11 cellular contexts compared by ENCODE assay signal in genomic region chr4:1644906-1645657, GRCh38. TPM values are rescaled to one million over a fixed set of nuclear protein-coding genes. Genes with fewer than 3 reads are reported as not detected.
DNase-seq lines count a peak whose midpoint lies in the region; ATAC-seq, FAIRE-seq and TF ChIP-seq lines count a peak whose summit lies in the region.
"Had no signal": no experiment of that assay in that cellular context is flagged by ENCODE, and none has a peak within 500 bp of the region (broad histone marks: within the 10 kb centered on the region; RNA-seq: fewer than 3 reads in every experiment).

No MANE protein-coding gene starts in this region.

- no peak overlapping the region for H2AFZ ChIP-seq in HepG2 (ENCODE audit: low read length)

- BruUV-seq in HepG2 (replicated peaks; lab: Mats Ljungman, UMichigan), result no TSS peak

- FAIRE-seq in HepG2 (lab: Jason Lieb, UNC), result no peak

- TF ChIP-seq EP300 in HepG2 (IDR thresholded peaks at IDR 0.05; ENCODE audit: low read depth in 2 of 2, low read length in 2 of 2), result no peak
- no peak for TF ChIP-seq EP300 in HepG2 (CRISPR knock-in tag; IDR thresholded peaks at IDR 0.05; ENCODE audit: borderline replicate concordance)

- no peak overlapping the region for H3K27ac Mint-ChIP-seq in activated CD4-positive, alpha-beta memory T cell treated with anti-CD3 and anti-CD28 coated beads for 36 hours
- H3K27ac Mint-ChIP-seq: activated naive CD4-positive, alpha-beta T cell treated with anti-CD3 and anti-CD28 coated beads, Interleukin-2, amount 50 U/mL, for 24 hours; T-helper 2 cell treated with Interferon-gamma antibody and Interleukin-4, amounts not matched to agents 5 μg/mL and 100 μg/mL, for 36 hours had no signal

- 17% methylated on average over 9 of the region's 20 CpGs for WGBS in HepG2 (ENCODE audit: low lambda C conversion rate)
- WGBS in right lobe of liver (ENCODE audit: insufficient coverage, low coverage, low lambda C conversion rate, missing lambda C conversion rate), result 81% methylated on average over 4 of the region's 20 CpGs
- 10 to 13% methylated on average over 19 to 20 of the region's 20 CpGs for WGBS in aorta, 2 donors

- peak overlapping the region in 1 of 3 experiments; percentile 34; a peak in 1 of 6 replicates for H3K4me3 ChIP-seq in HepG2 (replicated peaks in 1 of 3; ENCODE audit: insufficient read depth in 1 of 3, low read depth in 2 of 3, low read length in 3 of 3)
- no peak overlapping the region for H3K4me3 ChIP-seq in right lobe of liver
- H3K4me3 ChIP-seq in muscle layer of colon (ENCODE audit: low read depth in 1 of 2, low read length in 2 of 2), result peak overlapping the region in 1 of 2 donors; percentile 16
- no peak overlapping the region for H3K4me3 ChIP-seq in aorta (ENCODE audit: low read length in 2 of 2)

- peak; percentile 69 for ATAC-seq in HepG2
- ATAC-seq in right lobe of liver, result no peak
- peak; percentile 70 for ATAC-seq in aorta (ENCODE audit: low FRiP score)
- no peak for ATAC-seq in HG03095 (IDR thresholded peaks at IDR 0.05; ENCODE audit: unreplicated experiment)
- ATAC-seq in HG03196 (IDR thresholded peaks at IDR 0.05; ENCODE audit: unreplicated experiment), result no peak

- H3K4me1 Mint-ChIP-seq in activated CD4-positive, alpha-beta memory T cell treated with anti-CD3 and anti-CD28 coated beads for 36 hours (ENCODE audit: low read depth), result peaks cover 3% of the 10 kb centered on the region

- H3K36me3 ChIP-seq in HepG2 (replicated peaks in 1 of 2; ENCODE audit: control insufficient read depth in 1 of 2, insufficient read depth in 2 of 2, low read length in 2 of 2) (no peaks in the 10 kb centered on the region), right lobe of liver (no peaks in the 10 kb centered on the region), muscle layer of colon (ENCODE audit: insufficient read depth, low read length) (no peaks in the 10 kb centered on the region), aorta (ENCODE audit: control insufficient read depth in 1 of 2, insufficient read depth in 2 of 2, low read length in 1 of 2) (no peaks in the 10 kb centered on the region)

- H3K36me3 Mint-ChIP-seq in activated CD4-positive, alpha-beta memory T cell treated with anti-CD3 and anti-CD28 coated beads for 36 hours, result no peaks in the 10 kb centered on the region

- H3K4me2 ChIP-seq in HepG2 (ENCODE audit: low read depth, low read length), result peak overlapping the region; percentile 31; the same call in 1 of the 2 replicates

- H3K27ac ChIP-seq in HepG2 (ENCODE audit: extremely low read length, insufficient read depth, low read length) (no peak overlapping the region), right lobe of liver (no peak overlapping the region), muscle layer of colon (ENCODE audit: low read depth, low read length) (peak overlapping the region; percentile 95), aorta (ENCODE audit: low read depth in 1 of 2, low read length in 2 of 2) (no peak overlapping the region)

- TF ChIP-seq POLR2A in HepG2 (IDR thresholded peaks at IDR 0.05; ENCODE audit: insufficient read depth in 1 of 2, low read depth in 2 of 2, low read length in 2 of 2) (no peak), right lobe of liver (IDR thresholded peaks at IDR 0.05) (no peak)

- H3K9ac ChIP-seq in HepG2 (ENCODE audit: insufficient read depth, low read depth, low read length), result no peak overlapping the region
- peak overlapping the region; percentile 29 for H3K9ac ChIP-seq in muscle layer of colon (ENCODE audit: low read length)

- POLR2A ChIA-PET in HepG2 (lab: Yijun Ruan, JAX), result no interaction called here
- POLR2A ChIA-PET in activated CD4-positive, alpha-beta memory T cell treated with anti-CD3 and anti-CD28 coated beads for 36 hours (lab: Charles Lee), result no interaction called here

- peaks cover 1% of the 10 kb centered on the region for H3K9me3 Mint-ChIP-seq in activated CD4-positive, alpha-beta memory T cell treated with anti-CD3 and anti-CD28 coated beads for 36 hours
- H3K9me3 Mint-ChIP-seq: activated naive CD4-positive, alpha-beta T cell treated with anti-CD3 and anti-CD28 coated beads, Interleukin-2, amount 50 U/mL, for 24 hours; T-helper 2 cell treated with Interferon-gamma antibody and Interleukin-4, amounts not matched to agents 5 μg/mL and 100 μg/mL, for 36 hours had no signal

- H3K9me3 ChIP-seq in HepG2 (ENCODE audit: low read length) (no peaks in the 10 kb centered on the region), right lobe of liver (no peaks in the 10 kb centered on the region), muscle layer of colon (ENCODE audit: low read length) (no peaks in the 10 kb centered on the region), aorta (ENCODE audit: control insufficient read depth, low read length) (no peaks in the 10 kb centered on the region)

- no peak for DNase-seq in HepG2 (ENCODE audit: low spot score)
- DNase-seq in right lobe of liver, result no peak
- peak; percentile 27 for DNase-seq in fibroblast of peridontal ligament (ENCODE audit: extremely low read depth)
- no peak for DNase-seq in aorta
- no peak for DNase-seq in activated CD4-positive, alpha-beta memory T cell treated with anti-CD3 and anti-CD28 coated beads for 36 hours
- DNase-seq: NCI-H1105 treated with DMSO at 0.1 percent for 48 hours had no signal

- H3K27me3 ChIP-seq in HepG2 (ENCODE audit: control insufficient read depth in 1 of 2, insufficient read depth in 2 of 2, low read length in 2 of 2), result peaks cover 0 to 4% of the 10 kb centered on the region in 2 experiments; a peak in 2 of 5 replicates
- H3K27me3 ChIP-seq in right lobe of liver, result no peaks in the 10 kb centered on the region
- H3K27me3 ChIP-seq in muscle layer of colon (ENCODE audit: control insufficient read depth in 1 of 2, insufficient read depth in 2 of 2, low read length in 2 of 2), result no peaks in the 10 kb centered on the region
- H3K27me3 ChIP-seq in aorta (ENCODE audit: control insufficient read depth in 1 of 2, insufficient read depth in 2 of 2, low read length in 1 of 2), result no peaks in the 10 kb centered on the region

- no peaks in the 10 kb centered on the region for H3K4me1 ChIP-seq in HepG2 (ENCODE audit: insufficient read depth, low read length)
- H3K4me1 ChIP-seq in right lobe of liver, result no peaks in the 10 kb centered on the region
- peaks cover 22% of the 10 kb centered on the region for H3K4me1 ChIP-seq in muscle layer of colon (ENCODE audit: insufficient read depth, low read length)
- H3K4me1 ChIP-seq in aorta (ENCODE audit: control insufficient read depth in 1 of 2, insufficient read depth in 2 of 2, low read length in 2 of 2), result no peaks in the 10 kb centered on the region

- in situ Hi-C loops in HepG2 (cut with HindIII; ENCODE audit: extremely low pct_ligation_motif_present, low pct_unique_long_range_greater_than_20kb), result no loop called here

- H3K4me3 Mint-ChIP-seq in activated CD4-positive, alpha-beta memory T cell treated with anti-CD3 and anti-CD28 coated beads for 36 hours, result no peak overlapping the region
- H3K4me3 Mint-ChIP-seq: activated naive CD4-positive, alpha-beta T cell treated with anti-CD3 and anti-CD28 coated beads, Interleukin-2, amount 50 U/mL, for 24 hours; T-helper 2 cell treated with Interferon-gamma antibody and Interleukin-4, amounts not matched to agents 5 μg/mL and 100 μg/mL, for 36 hours had no signal

- intact Hi-C loops in HepG2 (cut with micrococcal nuclease; ENCODE audit: unreplicated experiment), result no loop called here
- intact Hi-C loops in right lobe of liver (cut with DNase I), result no loop called here
- intact Hi-C loops in aorta (cut with DNase I), result no loop called here
- intact Hi-C loops in activated CD4-positive, alpha-beta memory T cell treated with anti-CD3 and anti-CD28 coated beads for 36 hours (cut with micrococcal nuclease), result no loop called here

- H3K27me3 Mint-ChIP-seq in activated CD4-positive, alpha-beta memory T cell treated with anti-CD3 and anti-CD28 coated beads for 36 hours, result no peaks in the 10 kb centered on the region
- H3K27me3 Mint-ChIP-seq: activated naive CD4-positive, alpha-beta T cell treated with anti-CD3 and anti-CD28 coated beads, Interleukin-2, amount 50 U/mL, for 24 hours had no signal

- no peaks in the 10 kb centered on the region for H4K20me1 ChIP-seq in HepG2 (ENCODE audit: insufficient read depth, low read length)

- H3K79me2 ChIP-seq in HepG2 (ENCODE audit: insufficient read depth, low read length), result no peaks in the 10 kb centered on the region

- CTCF ChIA-PET in HepG2 (lab: Yijun Ruan, JAX; ENCODE audit: low intra/inter-chr PET ratio, low total read pairs), result no interaction called here
- CTCF ChIA-PET in activated CD4-positive, alpha-beta memory T cell treated with anti-CD3 and anti-CD28 coated beads for 36 hours (lab: Charles Lee), result interaction anchor here (0.6 to 0.7 kb wide), 2 partner anchors 13 to 474 kb away, joined by 3 read pairs; no protein-coding TSS in a partner anchor

- no peak for TF ChIP-seq CTCF in HepG2 (CRISPR knock-in tag; IDR thresholded peaks at IDR 0.05)
- no peak for TF ChIP-seq CTCF in right lobe of liver (IDR thresholded peaks at IDR 0.05)

- no peak for TF ChIP-seq RAD21 in HepG2 (CRISPR knock-in tag; IDR thresholded peaks at IDR 0.05)

RNA-seq across cellular contexts. Expression of gene FAM53A, which starts 39.0 kb away (rescaled TPM):
- total RNA-seq in HepG2 (2016; rRNA removed; fragmentation: Illumina TruSeq; extraction: Trizol) (0.62 and 1.1 TPM in 2 replicates), right lobe of liver (1 to 10 TPM in 2 of 6 experiments, under 1 TPM in 4; 0.56 to 3.5 (median 0.74) TPM), aorta (1 to 10 TPM; 1.5 to 1.9 TPM)
- 1.9 TPM in 1 of 2 replicates, not detected in the other for total RNA-seq in HepG2 (2016; cell fraction: cytosol; rRNA removed; fragmentation: Illumina TruSeq; extraction: Trizol; ENCODE audit: low read depth)
- total RNA-seq in HepG2 (2016; cell fraction: insoluble cytoplasmic fraction; rRNA removed; fragmentation: Illumina TruSeq; extraction: Trizol), result 0.22 and 0.56 TPM in 2 replicates
- 0.83 and 1.1 TPM in 2 replicates for total RNA-seq in HepG2 (2016; cell fraction: membrane; rRNA removed; fragmentation: Illumina TruSeq; extraction: Trizol)
- total RNA-seq in HepG2 (2016; cell fraction: nucleus; rRNA removed; fragmentation: Illumina TruSeq; extraction: Trizol), result 0.43 and 0.44 TPM in 2 replicates
- polyA plus RNA-seq in HepG2 (2011; rRNA removed) (0.46 and 0.48 TPM in 2 replicates), aorta (under 1 TPM in 1 of 2 donors, not detected in 1; 0.77 TPM)
- polyA plus RNA-seq in HepG2 (2011; cell fraction: cytosol; rRNA removed), result 0.33 and 0.60 TPM in 2 replicates
- polyA plus RNA-seq in HepG2 (2011; cell fraction: nucleus; rRNA removed), result 0.69 and 0.85 TPM in 2 replicates
- 0.20 and 0.35 TPM in 2 replicates for polyA plus RNA-seq in HepG2 (2012)
- 0.21 and 0.32 TPM in 2 replicates for polyA plus RNA-seq in HepG2 (2016; cell fraction: cytosol; fragmentation: Illumina TruSeq; extraction: Trizol; ENCODE audit: low read depth)
- 0.46 and 0.47 TPM in 2 replicates for polyA plus RNA-seq in HepG2 (2016; cell fraction: insoluble cytoplasmic fraction; fragmentation: Illumina TruSeq; extraction: Trizol; ENCODE audit: low read depth)
- polyA plus RNA-seq in HepG2 (2016; cell fraction: membrane; fragmentation: Illumina TruSeq; extraction: Trizol; ENCODE audit: low read depth), result 0.26 and 0.55 TPM in 2 replicates
- polyA plus RNA-seq in HepG2 (2016; cell fraction: nucleus; fragmentation: Illumina TruSeq; extraction: Trizol; ENCODE audit: insufficient read depth, low read depth), result 0.53 and 0.70 TPM in 2 replicates
- 0.62 and 1.6 TPM in 2 replicates for polyA minus RNA-seq in HepG2 (2011; rRNA and poly(A)+ RNA removed; ENCODE audit: low replicate concordance)
- polyA minus RNA-seq in HepG2 (2011; cell fraction: cytosol; rRNA and poly(A)+ RNA removed), result not detected in 2 replicates
- polyA minus RNA-seq in HepG2 (2011; cell fraction: nucleus; rRNA and poly(A)+ RNA removed), result 0.13 and 0.50 TPM in 2 replicates
- total RNA-seq in activated CD4-positive, alpha-beta memory T cell treated with anti-CD3 and anti-CD28 coated beads for 36 hours, result 1 to 10 TPM; 1.3 to 1.4 TPM

Comparison
In these comparisons a context has a peak if more than half of its experiments do, and no peak if none do; other contexts are left out.
1. ATAC-seq: peak in HepG2 (single experiment) and aorta (single experiment); none in right lobe of liver (0 of 4), HG03095 (single experiment) and HG03196 (single experiment).